In genomic region chr11:73981051-73981805, GRCh38 we compare ENCODE assay signal across 8 cellular contexts. TPM values are rescaled to one million over a fixed set of nuclear protein-coding genes. Genes with fewer than 3 reads are reported as not detected.
DNase-seq lines count a peak whose midpoint lies in the region; ATAC-seq and TF ChIP-seq lines count a peak whose summit lies in the region.

No MANE protein-coding gene starts in this region.

- no peaks in the 10 kb centered on the region for H4K20me1 ChIP-seq in mammary epithelial cell (ENCODE audit: insufficient read depth, low read length)

- H3K27me3 ChIP-seq in left lung (no peaks in the 10 kb centered on the region), suprapubic skin (no peaks in the 10 kb centered on the region), mammary epithelial cell (ENCODE audit: insufficient read depth, low read length) (no peaks in the 10 kb centered on the region)

- H3K4me1 ChIP-seq in left lung (peaks cover 9 to 78% of the 10 kb centered on the region in 2 donors), suprapubic skin (peaks cover 38% of the 10 kb centered on the region), mammary epithelial cell (ENCODE audit: insufficient read depth, low read length) (peaks cover 12% of the 10 kb centered on the region)

- WGBS in suprapubic skin: 76% methylated on average over 13 of the region's 13 CpGs
- 98% methylated on average over 13 of the region's 13 CpGs for WGBS in mammary epithelial cell (ENCODE audit: low coverage, missing lambda C conversion rate)

- H3K4me1 Mint-ChIP-seq in activated CD4-positive, alpha-beta T cell treated with anti-CD3 and anti-CD28 coated beads, Interleukin-2, amount 10 ng/mL, durations not matched to agents 7 days and 5 days: peaks cover 61% of the 10 kb centered on the region

- H3K4me3 ChIP-seq in left lung (peak overlapping the region; percentile 47 to 68), suprapubic skin (peak overlapping the region; percentile 58), mammary epithelial cell (replicated peaks in 1 of 3; ENCODE audit: insufficient read depth in 1 of 3, low read depth in 2 of 3, low read length in 3 of 3) (no peak overlapping the region)

- no peak overlapping the region for H3K4me2 ChIP-seq in mammary epithelial cell (ENCODE audit: insufficient read depth, low read depth, low read length)

- H3K27me3 Mint-ChIP-seq in activated CD4-positive, alpha-beta T cell treated with anti-CD3 and anti-CD28 coated beads, Interleukin-2, amount 10 ng/mL, durations not matched to agents 7 days and 5 days: no peaks in the 10 kb centered on the region

- no TSS peak for BruUV-seq in mammary epithelial cell (replicated peaks; lab: Mats Ljungman, UMichigan)

- H3K27ac ChIP-seq in left lung: peak overlapping the region; percentile 88 to 99
- H3K27ac ChIP-seq in suprapubic skin: peak overlapping the region; percentile 79
- H3K27ac ChIP-seq in mammary epithelial cell (ENCODE audit: insufficient read depth, low read depth, low read length): no peak overlapping the region

- TF ChIP-seq POLR2A in suprapubic skin (IDR thresholded peaks at IDR 0.05): no peak

- intact Hi-C loops in left lung (cut with DNase I) (no loop called here), mammary epithelial cell (cut with micrococcal nuclease) (no loop called here)

- TF ChIP-seq CTCF in left lung (IDR thresholded peaks at IDR 0.05) (no peak), suprapubic skin (IDR thresholded peaks at IDR 0.05) (no peak), mammary epithelial cell (conservative IDR thresholded peaks at IDR 0.05 in 1 of 2, IDR thresholded peaks at IDR 0.05 in 1 of 2; ENCODE audit: extremely low read depth in 1 of 2, insufficient read depth in 1 of 2, low read depth in 1 of 2, low read length in 2 of 2) (no peak)

- POLR2A ChIA-PET in activated CD4-positive, alpha-beta T cell treated with anti-CD3 and anti-CD28 coated beads, Interleukin-2, amount 10 ng/mL, durations not matched to agents 7 days and 5 days (lab: Charles Lee): interaction anchor here (0.8 kb wide), 1 partner anchor 14 kb away, joined by 3 read pairs; no protein-coding TSS in a partner anchor

- CTCF ChIA-PET in activated CD4-positive, alpha-beta T cell treated with anti-CD3 and anti-CD28 coated beads, Interleukin-2, amount 10 ng/mL, durations not matched to agents 7 days and 5 days (lab: Charles Lee): interaction anchor here (0.7 to 2.0 kb wide), 7 partner anchors 9 to 41 kb away, joined by 3 to 11 read pairs (median 4); no protein-coding TSS in a partner anchor
- CTCF ChIA-PET in mammary epithelial cell (lab: Charles Lee; ENCODE audit: low non-redundant PET): no interaction called here

- no peak overlapping the region for H2AFZ ChIP-seq in mammary epithelial cell (ENCODE audit: low read depth, low read length)

- peaks cover 61% of the 10 kb centered on the region for H3K36me3 Mint-ChIP-seq in activated CD4-positive, alpha-beta T cell treated with anti-CD3 and anti-CD28 coated beads, Interleukin-2, amount 10 ng/mL, durations not matched to agents 7 days and 5 days (ENCODE audit: low read depth)

- H3K9me3 ChIP-seq in left lung (no peaks in the 10 kb centered on the region), suprapubic skin (no peaks in the 10 kb centered on the region), mammary epithelial cell (replicated peaks; ENCODE audit: insufficient read depth, low read length) (no peaks in the 10 kb centered on the region)

- peaks cover 0 to 44% of the 10 kb centered on the region in 2 donors for H3K36me3 ChIP-seq in left lung
- H3K36me3 ChIP-seq in suprapubic skin: peaks cover 3% of the 10 kb centered on the region
- no peaks in the 10 kb centered on the region for H3K36me3 ChIP-seq in mammary epithelial cell (ENCODE audit: insufficient read depth, low read length)

- no peaks in the 10 kb centered on the region for H3K9me3 Mint-ChIP-seq in activated CD4-positive, alpha-beta T cell treated with anti-CD3 and anti-CD28 coated beads, Interleukin-2, amount 10 ng/mL, durations not matched to agents 7 days and 5 days

- no peak for TF ChIP-seq EP300 in suprapubic skin (IDR thresholded peaks at IDR 0.05)

- peak overlapping the region; percentile 83 for H3K4me3 Mint-ChIP-seq in activated CD4-positive, alpha-beta T cell treated with anti-CD3 and anti-CD28 coated beads, Interleukin-2, amount 10 ng/mL, durations not matched to agents 7 days and 5 days

- H3K9ac ChIP-seq in mammary epithelial cell (ENCODE audit: insufficient read depth, low read length): no peak overlapping the region

- H3K79me2 ChIP-seq in mammary epithelial cell (ENCODE audit: insufficient read depth, low read length): no peaks in the 10 kb centered on the region

- no peak for DNase-seq in activated CD4-positive, alpha-beta T cell treated with anti-CD3 and anti-CD28 coated beads, Interleukin-2, amount 10 ng/mL, durations not matched to agents 7 days and 5 days
- no peak for DNase-seq in activated CD4-positive, alpha-beta T cell treated with anti-CD3 and anti-CD28 coated beads, Interleukin-2, amount 50 U/mL, for 1 hour
- peak; percentile 61 for DNase-seq in activated CD8-positive, alpha-beta memory T cell treated with anti-CD3 and anti-CD28 coated beads, Interleukin-2, amount 50 U/mL, for 48 hours
- DNase-seq in left lung (no peak), suprapubic skin (ENCODE audit: low spot score in 2 of 2) (no peak), DMS114 treated with DMSO at 0.1 percent for 48 hours (lab: John Stamatoyannopoulos, UW; ENCODE audit: unreplicated experiment) (no peak), SHP77 (lab: John Stamatoyannopoulos, UW) (no peak), mammary epithelial cell (no peak)

- dilution Hi-C loops in mammary epithelial cell (cut with HindIII; ENCODE audit: low sequenced_read_pairs): no loop called here

- in situ Hi-C loops in mammary epithelial cell (cut with MboI; ENCODE audit: low sequenced_read_pairs in 2 of 2): no loop called here

- H3K27ac Mint-ChIP-seq in activated CD4-positive, alpha-beta T cell treated with anti-CD3 and anti-CD28 coated beads, Interleukin-2, amount 10 ng/mL, durations not matched to agents 7 days and 5 days: peak overlapping the region; percentile 94

- no peak for ATAC-seq in left lung

RNA-seq across cellular contexts. Expression of gene UCP2, which starts 1.4 kb away (rescaled TPM):
- total RNA-seq in activated CD4-positive, alpha-beta T cell treated with anti-CD3 and anti-CD28 coated beads, Interleukin-2, amount 10 ng/mL, durations not matched to agents 7 days and 5 days: 100 to 1,000 TPM; 326 to 344 TPM
- total RNA-seq in left lung: 100 to 1,000 TPM in 1 of 2 donors, 10 to 100 TPM in 1; 70.0 to 142 TPM
- 10 to 100 TPM in 2 of 4 donors, 1 to 10 TPM in 2; 9.8 to 27.3 (median 12.9) TPM for total RNA-seq in suprapubic skin
- total RNA-seq in mammary epithelial cell: under 1 TPM; 0.73 to 0.83 TPM
- polyA plus RNA-seq in mammary epithelial cell: 4.7 TPM
- 11.0 TPM for polyA minus RNA-seq in mammary epithelial cell

RNA-seq across cellular contexts. Expression of gene UCP3, which starts 27.7 kb away (rescaled TPM):
- 1 to 10 TPM; 2.5 to 3.2 TPM for total RNA-seq in activated CD4-positive, alpha-beta T cell treated with anti-CD3 and anti-CD28 coated beads, Interleukin-2, amount 10 ng/mL, durations not matched to agents 7 days and 5 days
- total RNA-seq in left lung (1 to 10 TPM; 1.0 to 2.7 TPM), suprapubic skin (1 to 10 TPM; 2.3 to 6.6 (median 3.9) TPM), mammary epithelial cell (1 to 10 TPM in 1 of 2 donors, under 1 TPM in 1; 0.99 to 1.2 TPM)
- polyA plus RNA-seq in mammary epithelial cell: 0.28 TPM
- not detected for polyA minus RNA-seq in mammary epithelial cell

RNA-seq across cellular contexts. Expression of gene DNAJB13, which starts 30.4 kb away (rescaled TPM):
- total RNA-seq in activated CD4-positive, alpha-beta T cell treated with anti-CD3 and anti-CD28 coated beads, Interleukin-2, amount 10 ng/mL, durations not matched to agents 7 days and 5 days: under 1 TPM; 0.15 to 0.31 TPM
- total RNA-seq in left lung (1 to 10 TPM; 1.2 to 2.1 TPM), suprapubic skin (not detected), mammary epithelial cell (not detected)
- not detected for polyA plus RNA-seq in mammary epithelial cell
- polyA minus RNA-seq in mammary epithelial cell: not detected

Comparison
In these comparisons a context has a peak if more than half of its experiments do, and no peak if none do; other contexts are left out.
1. H3K4me3 ChIP-seq: peak in left lung (2 of 2) and suprapubic skin (single experiment); none in mammary epithelial cell (0 of 3).
2. RNA of gene UCP2, which starts 1.4 kb away (total RNA-seq): 326 to 344 TPM in activated CD4-positive, alpha-beta T cell treated with anti-CD3 and anti-CD28 coated beads, Interleukin-2, amount 10 ng/mL, durations not matched to agents 7 days and 5 days, 70.0 to 142 TPM in left lung and 9.8 to 27.3 TPM in suprapubic skin; 0.73 to 0.83 TPM in mammary epithelial cell; every median in the first group is over 4 times any median in the second.